ENCODE assay signal across 22 cellular contexts in the genomic region with DNA sequence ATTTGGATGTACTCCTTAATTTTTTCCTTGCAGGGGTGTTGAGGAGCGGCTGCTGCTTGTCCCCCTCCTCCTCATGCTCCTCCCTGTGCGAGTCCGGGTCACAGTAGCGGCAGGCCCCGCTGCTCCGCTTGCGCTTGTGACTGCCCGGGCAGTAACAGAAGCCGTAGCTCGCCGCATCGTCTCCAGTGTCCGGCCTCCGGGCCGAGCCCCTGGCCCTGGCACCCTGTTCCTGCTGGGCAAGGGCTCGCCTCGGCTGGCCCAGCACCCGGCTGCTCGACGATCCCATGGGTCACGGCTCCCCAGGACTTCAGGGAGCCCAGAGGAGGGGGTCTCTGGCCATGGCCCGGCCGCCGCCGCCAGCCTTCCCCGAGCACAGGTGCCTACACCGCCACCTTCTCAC. TPM values are rescaled to one million over a fixed set of nuclear protein-coding genes. Genes with fewer than 3 reads are reported as not detected.
DNase-seq lines count a peak whose midpoint lies in the region; ATAC-seq, FAIRE-seq and TF ChIP-seq lines count a peak whose summit lies in the region.
"Had no signal": no experiment of that assay in that cellular context is flagged by ENCODE, and none has a peak within 500 bp of the region (broad histone marks: within the 10 kb centered on the region; RNA-seq: fewer than 3 reads in every experiment).

A gene with protein sequence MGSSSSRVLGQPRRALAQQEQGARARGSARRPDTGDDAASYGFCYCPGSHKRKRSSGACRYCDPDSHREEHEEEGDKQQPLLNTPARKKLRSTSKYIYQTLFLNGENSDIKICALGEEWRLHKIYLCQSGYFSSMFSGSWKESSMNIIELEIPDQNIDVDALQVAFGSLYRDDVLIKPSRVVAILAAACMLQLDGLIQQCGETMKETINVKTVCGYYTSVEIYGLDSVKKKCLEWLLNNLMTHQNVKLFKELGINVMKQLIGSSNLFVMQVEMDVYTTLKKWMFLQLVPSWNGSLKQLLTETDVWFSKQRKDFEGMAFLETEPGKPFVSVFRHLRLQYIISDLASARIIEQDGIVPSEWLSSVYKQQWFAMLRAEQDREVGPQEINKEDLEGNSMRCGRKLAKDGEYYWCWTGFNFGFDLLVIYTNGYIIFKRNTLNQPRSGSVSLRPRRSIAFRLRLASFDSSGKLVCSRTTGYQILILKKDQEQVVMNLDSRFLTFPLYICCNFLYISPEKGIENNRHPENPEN (minus strand): TSS at position 358 of the 400 bp plus-strand sequence. CDS start 72 bp downstream, at position 286.

- FAIRE-seq in HTR-8/SVneo (lab: Jason Lieb, UNC) = no peak

- no peak within 1 kb of the TSS for H2BK120ac ChIP-seq in neuronal stem cell (ENCODE audit: low read depth, low read length)

- H3K27ac Mint-ChIP-seq in activated T-helper 17 cell treated with anti-CD3 and anti-CD28 coated beads, Interleukin-2, amount 50 U/mL, for 72 hours = no peak within 1 kb of the TSS
- H3K27ac Mint-ChIP-seq: CD8-positive, alpha-beta memory T cell; H9 had no signal

- H3K23ac ChIP-seq in neuronal stem cell (ENCODE audit: low read depth, low read length, poor library complexity) = no peak within 1 kb of the TSS

- H3K4ac ChIP-seq in neuronal stem cell (ENCODE audit: low read length) = no peak within 1 kb of the TSS

- H2AK5ac ChIP-seq in neuronal stem cell (ENCODE audit: low read depth, low read length) = no peak within 1 kb of the TSS

- H3K9me3 ChIP-seq in neuronal stem cell (replicated peaks in 1 of 2; ENCODE audit: control insufficient read depth in 2 of 2, insufficient read depth in 1 of 2, low read depth in 1 of 2, low read length in 2 of 2) = no peaks in the 10 kb centered on the region

- no peak within 1 kb of the TSS for H3K4me3 ChIP-seq in neuronal stem cell (ENCODE audit: low read length in 2 of 2)

- no peaks in the 10 kb centered on the region for H3K9me3 Mint-ChIP-seq in activated T-helper 17 cell treated with anti-CD3 and anti-CD28 coated beads, Interleukin-2, amount 50 U/mL, for 72 hours
- H3K9me3 Mint-ChIP-seq: CD8-positive, alpha-beta memory T cell had no signal

- H3K4me3 Mint-ChIP-seq in activated T-helper 17 cell treated with anti-CD3 and anti-CD28 coated beads, Interleukin-2, amount 50 U/mL, for 72 hours = no peak within 1 kb of the TSS
- H3K4me3 Mint-ChIP-seq: CD8-positive, alpha-beta memory T cell; H9 had no signal

- no CpG with 5 or more reads among the region's 27 CpGs for WGBS in neuronal stem cell (ENCODE audit: extremely low coverage in 2 of 2, insufficient read length in 2 of 2, insufficient replicate concordance in 1 of 2), 2 donors

- H3K27me3 Mint-ChIP-seq in activated T-helper 17 cell treated with anti-CD3 and anti-CD28 coated beads, Interleukin-2, amount 50 U/mL, for 72 hours = peaks cover 7% of the 10 kb centered on the region

- DNase-seq in NCI-H2227 treated with DMSO at 0.1 percent for 48 hours (lab: John Stamatoyannopoulos, UW) (peak; percentile 2), NCI-H2227 (lab: John Stamatoyannopoulos, UW; ENCODE audit: unreplicated experiment) (no peak), neuronal stem cell (ENCODE audit: low spot score) (no peak), NCI-H524 treated with DMSO at 0.1 percent for 48 hours (lab: John Stamatoyannopoulos, UW) (no peak), HTR-8/SVneo (ENCODE audit: insufficient read length, low spot score) (no peak), NCI-H526 (lab: John Stamatoyannopoulos, UW) (no peak)
- DNase-seq: 8988T; CD8-positive, alpha-beta memory T cell; DMS53; GDM1; H9; NCI-H187; NCI-H748 treated with DMSO at 0.1 percent for 48 hours; Right ventricle myocardium superior had no signal

- no peak within 1 kb of the TSS for H3K4me2 ChIP-seq in neuronal stem cell (ENCODE audit: insufficient read depth, low read length, poor library complexity, severe bottlenecking)

- H3K36me3 ChIP-seq in neuronal stem cell (replicated peaks in 1 of 2; ENCODE audit: control insufficient read depth in 2 of 2, insufficient read depth in 2 of 2, low read length in 2 of 2) = no peaks in the 10 kb centered on the region

- peaks cover 0 to 2% of the 10 kb centered on the region in 2 donors for H3K4me1 ChIP-seq in neuronal stem cell (ENCODE audit: control insufficient read depth in 2 of 2, insufficient read depth in 1 of 2, low read depth in 1 of 2, low read length in 2 of 2)

- no peak within 1 kb of the TSS for H4K8ac ChIP-seq in neuronal stem cell (ENCODE audit: low read depth, low read length)

- H4K91ac ChIP-seq in neuronal stem cell (ENCODE audit: low read depth, low read length, poor library complexity) = no peak within 1 kb of the TSS

- no peak within 1 kb of the TSS for H3K14ac ChIP-seq in neuronal stem cell (ENCODE audit: low read length)

- no peak within 1 kb of the TSS for H2BK15ac ChIP-seq in neuronal stem cell (ENCODE audit: low read length)

- H2BK5ac ChIP-seq in neuronal stem cell (ENCODE audit: low read length) = no peak within 1 kb of the TSS

- H3K36me3 Mint-ChIP-seq in activated T-helper 17 cell treated with anti-CD3 and anti-CD28 coated beads, Interleukin-2, amount 50 U/mL, for 72 hours (ENCODE audit: low read depth) = no peaks in the 10 kb centered on the region
- H3K36me3 Mint-ChIP-seq: CD8-positive, alpha-beta memory T cell had no signal

- no peaks in the 10 kb centered on the region for H3K4me1 Mint-ChIP-seq in activated T-helper 17 cell treated with anti-CD3 and anti-CD28 coated beads, Interleukin-2, amount 50 U/mL, for 72 hours
- H3K4me1 Mint-ChIP-seq: CD8-positive, alpha-beta memory T cell had no signal

- no peak within 1 kb of the TSS for H2AFZ ChIP-seq in neuronal stem cell (ENCODE audit: low read length)

- peaks cover 0 to 3% (median 0%) of the 10 kb centered on the region in 3 experiments for H3K27me3 ChIP-seq in neuronal stem cell (ENCODE audit: control insufficient read depth in 3 of 3, insufficient read depth in 3 of 3, low read depth in 1 of 3, low read length in 3 of 3)

- peak; percentile 56 for ATAC-seq in SK-N-SH treated with all-trans-retinoic acid at 6 μM for 48 hours
- ATAC-seq in activated T-helper 17 cell treated with anti-CD3 and anti-CD28 coated beads, Interleukin-2, amount 50 U/mL, for 72 hours (replicated peaks) = no peak

- peak within 1 kb of the TSS; percentile 38 for H3K18ac ChIP-seq in neuronal stem cell (ENCODE audit: low read length)

- no peak within 1 kb of the TSS for H3K27ac ChIP-seq in neuronal stem cell (replicated peaks; ENCODE audit: low read length)
- H3K27ac ChIP-seq: C4-2B, HL-60 had no signal

- no peaks in the 10 kb centered on the region for H3K79me1 ChIP-seq in neuronal stem cell (ENCODE audit: low read depth, low read length)

- no peak within 1 kb of the TSS for H2BK12ac ChIP-seq in neuronal stem cell (ENCODE audit: low read length)

- H3K9ac ChIP-seq in neuronal stem cell (ENCODE audit: low read depth, low read length, poor library complexity) = no peak within 1 kb of the TSS

TF ChIP-seq in SK-N-SH treated with all-trans-retinoic acid at 6 μM for 48 hours, 23 proteins besides CTCF, POLR2A, EP300 and RAD21 (continues in another document):
- TF ChIP-seq OSR1 (CRISPR knock-in tag; IDR thresholded peaks at IDR 0.05) = no peak
- TF ChIP-seq TOX (CRISPR knock-in tag; IDR thresholded peaks at IDR 0.05; ENCODE audit: borderline replicate concordance) = no peak
- TF ChIP-seq BACH2 (CRISPR knock-in tag; IDR thresholded peaks at IDR 0.05; ENCODE audit: borderline replicate concordance) = no peak
- no peak for TF ChIP-seq ISL1 (CRISPR knock-in tag; IDR thresholded peaks at IDR 0.05)
- TF ChIP-seq, protein P1, sequence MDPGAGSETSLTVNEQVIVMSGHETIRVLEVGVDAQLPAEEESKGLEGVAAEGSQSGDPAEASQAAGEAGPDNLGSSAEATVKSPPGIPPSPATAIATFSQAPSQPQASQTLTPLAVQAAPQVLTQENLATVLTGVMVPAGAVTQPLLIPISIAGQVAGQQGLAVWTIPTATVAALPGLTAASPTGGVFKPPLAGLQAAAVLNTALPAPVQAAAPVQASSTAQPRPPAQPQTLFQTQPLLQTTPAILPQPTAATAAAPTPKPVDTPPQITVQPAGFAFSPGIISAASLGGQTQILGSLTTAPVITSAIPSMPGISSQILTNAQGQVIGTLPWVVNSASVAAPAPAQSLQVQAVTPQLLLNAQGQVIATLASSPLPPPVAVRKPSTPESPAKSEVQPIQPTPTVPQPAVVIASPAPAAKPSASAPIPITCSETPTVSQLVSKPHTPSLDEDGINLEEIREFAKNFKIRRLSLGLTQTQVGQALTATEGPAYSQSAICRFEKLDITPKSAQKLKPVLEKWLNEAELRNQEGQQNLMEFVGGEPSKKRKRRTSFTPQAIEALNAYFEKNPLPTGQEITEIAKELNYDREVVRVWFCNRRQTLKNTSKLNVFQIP (CRISPR knock-in tag; IDR thresholded peaks at IDR 0.05; ENCODE audit: borderline replicate concordance, low read depth) = no peak
- no peak for TF ChIP-seq SNAI2 (CRISPR knock-in tag; IDR thresholded peaks at IDR 0.05)
- TF ChIP-seq ZFP3 (CRISPR knock-in tag; IDR thresholded peaks at IDR 0.05) = no peak
- no peak for TF ChIP-seq ZNF70 (CRISPR knock-in tag; IDR thresholded peaks at IDR 0.05)
- TF ChIP-seq ZNF8 (CRISPR knock-in tag; IDR thresholded peaks at IDR 0.05) = no peak
- TF ChIP-seq ESRRG (CRISPR knock-in tag; IDR thresholded peaks at IDR 0.05) = no peak
- TF ChIP-seq GLIS3 (CRISPR knock-in tag; IDR thresholded peaks at IDR 0.05) = no peak

RNA-seq across cellular contexts. Expression of the gene that starts here (rescaled TPM):
- polyA plus RNA-seq in neuronal stem cell (2013, experiment 1 of 2) = not detected
- polyA plus RNA-seq in neuronal stem cell (2013, experiment 2 of 2) = not detected
- not detected for total RNA-seq in activated T-helper 17 cell treated with anti-CD3 and anti-CD28 coated beads, Interleukin-2, amount 50 U/mL, for 72 hours
- total RNA-seq: CD8-positive, alpha-beta memory T cell; H9; HT-29; M059J; NCI-H460; Right ventricle myocardium superior; SK-MEL-5 had no signal
- polyA plus RNA-seq: CD8-positive, alpha-beta memory T cell had no signal
